Comparison of ENCODE assay signal across 8 cellular contexts in genomic region chr16:70018254-70018653, GRCh38.
DNase-seq lines count a peak whose midpoint lies in the region; ATAC-seq, FAIRE-seq and TF ChIP-seq lines count a peak whose summit lies in the region.

No MANE protein-coding gene starts in this region.

- H2BK15ac ChIP-seq in mesenchymal stem cell (ENCODE audit: low read depth, poor library complexity, severe bottlenecking), result no peak overlapping the region

- peak; percentile 66 to 70 for TF ChIP-seq CTCF in Caco-2 (IDR thresholded peaks at IDR 0.05; ENCODE audit: insufficient read depth in 1 of 2, low read depth in 1 of 2, low read length in 1 of 2, severe bottlenecking in 1 of 2, unreplicated experiment in 1 of 2)
- peak; percentile 28 for TF ChIP-seq CTCF in astrocyte of the spinal cord (IDR thresholded peaks at IDR 0.05; ENCODE audit: low read depth, low read length)

- no TSS peak for BruUV-seq in Caco-2 (replicated peaks; lab: Mats Ljungman, UMichigan)

- DNase-seq in Caco-2, result peak; percentile 79 to 83
- peak; percentile 2 for DNase-seq in H54 (ENCODE audit: insufficient read length, low spot score)
- peak; percentile 33 to 34 for DNase-seq in SHP77 (lab: John Stamatoyannopoulos, UW)
- no peak for DNase-seq in astrocyte of the spinal cord (ENCODE audit: low read depth, low spot score)
- peak; percentile 28 for DNase-seq in mesenchymal stem cell
- DNase-seq in epidermal melanocyte (ENCODE audit: insufficient read length, low spot score), result no peak

- H2BK12ac ChIP-seq in mesenchymal stem cell (ENCODE audit: low read length in 2 of 2), result no peak overlapping the region

- H3K9me3 Mint-ChIP-seq in Caco-2 (ENCODE audit: unreplicated experiment), result no peaks in the 10 kb centered on the region

- no peak overlapping the region for H2BK120ac ChIP-seq in mesenchymal stem cell (ENCODE audit: low read depth, low read length)

- no peak overlapping the region for H3K18ac ChIP-seq in mesenchymal stem cell (ENCODE audit: low read depth in 1 of 2, low read length in 2 of 2)

- no peak overlapping the region for H4K8ac ChIP-seq in mesenchymal stem cell (ENCODE audit: low read length)

- no peak overlapping the region for H3K4me3 Mint-ChIP-seq in Caco-2 (ENCODE audit: unreplicated experiment)

- H3K14ac ChIP-seq in mesenchymal stem cell (ENCODE audit: low read length in 2 of 2), result no peak overlapping the region

- H3K23ac ChIP-seq in mesenchymal stem cell (ENCODE audit: low read length in 2 of 2), result no peak overlapping the region

- POLR2A ChIA-PET in Caco-2 (lab: Charles Lee), result no interaction called here

- no peak overlapping the region for H2AFZ ChIP-seq in mesenchymal stem cell (ENCODE audit: low read depth, low read length)

- no peak overlapping the region for H3K9ac ChIP-seq in mesenchymal stem cell (ENCODE audit: low read length)

- H3K36me3 ChIP-seq in Caco-2 (ENCODE audit: control insufficient read depth, insufficient read depth, low read length), result peaks cover 1% of the 10 kb centered on the region; the same call in 1 of the 2 replicates
- peaks cover 26 to 42% of the 10 kb centered on the region in 2 experiments for H3K36me3 ChIP-seq in mesenchymal stem cell (ENCODE audit: control insufficient read depth in 1 of 2, insufficient read depth in 2 of 2, low read depth in 1 of 2, low read length in 2 of 2)

- FAIRE-seq in H54 (lab: Jason Lieb, UNC), result no peak

- no peak overlapping the region for H3K4me3 ChIP-seq in Caco-2 (ENCODE audit: low read depth, low read length)
- H3K4me3 ChIP-seq in astrocyte of the spinal cord (ENCODE audit: low read depth, low read length), result no peak overlapping the region
- no peak overlapping the region for H3K4me3 ChIP-seq in mesenchymal stem cell (ENCODE audit: insufficient read depth in 1 of 2, low read depth in 1 of 2, low read length in 2 of 2)

- in situ Hi-C loops in astrocyte of the spinal cord (cut with HindIII; ENCODE audit: low sequenced_read_pairs), result no loop called here

- CTCF ChIA-PET in Caco-2 (lab: Charles Lee), result interaction anchor here (0.6 kb wide), 1 partner anchor 547 kb away, joined by 3 read pairs; no protein-coding TSS in a partner anchor

- no peak overlapping the region for H3K27ac ChIP-seq in mesenchymal stem cell (ENCODE audit: low read length, poor library complexity, severe bottlenecking)

- H3K79me1 ChIP-seq in mesenchymal stem cell (replicated peaks; ENCODE audit: low read length, poor library complexity, severe bottlenecking), result peaks cover 6% of the 10 kb centered on the region

- no peak overlapping the region for H4K91ac ChIP-seq in mesenchymal stem cell (ENCODE audit: low read length)

- ATAC-seq in HG02885 (IDR thresholded peaks at IDR 0.05; ENCODE audit: poor library complexity, unreplicated experiment), result no peak
- ATAC-seq in HG02623 (IDR thresholded peaks at IDR 0.05; ENCODE audit: unreplicated experiment), result no peak

- H3K27me3 ChIP-seq in Caco-2 (replicated peaks; ENCODE audit: control insufficient read depth, insufficient read depth, low read length) (no peaks in the 10 kb centered on the region), mesenchymal stem cell (ENCODE audit: control insufficient read depth in 1 of 2, insufficient read depth in 1 of 2, low read length in 2 of 2) (no peaks in the 10 kb centered on the region)

- H3K27me3 Mint-ChIP-seq in Caco-2 (ENCODE audit: insufficient read depth, unreplicated experiment), result no peaks in the 10 kb centered on the region

- no peak overlapping the region for H3K27ac Mint-ChIP-seq in Caco-2 (ENCODE audit: unreplicated experiment)

- H3K9me3 ChIP-seq in Caco-2, result no peaks in the 10 kb centered on the region
- H3K9me3 ChIP-seq in mesenchymal stem cell (ENCODE audit: control insufficient read depth, low read length), result no peaks in the 10 kb centered on the region

- H3K4me1 Mint-ChIP-seq in Caco-2 (ENCODE audit: low read depth, unreplicated experiment), result no peaks in the 10 kb centered on the region

- no peak overlapping the region for H3K4ac ChIP-seq in mesenchymal stem cell (ENCODE audit: low read depth in 1 of 2, low read length in 2 of 2)

- H2AK5ac ChIP-seq in mesenchymal stem cell (ENCODE audit: low read length, severe bottlenecking), result no peak overlapping the region

- no peak overlapping the region for H2BK5ac ChIP-seq in mesenchymal stem cell (ENCODE audit: low read depth, low read length, poor library complexity, severe bottlenecking)

- no peak overlapping the region for H3K4me2 ChIP-seq in mesenchymal stem cell (ENCODE audit: low read length, poor library complexity, severe bottlenecking)

- H3K4me1 ChIP-seq in Caco-2 (no peaks in the 10 kb centered on the region), mesenchymal stem cell (ENCODE audit: control insufficient read depth, insufficient read depth, low read depth, low read length) (peaks cover 1% of the 10 kb centered on the region)

- H3K36me3 Mint-ChIP-seq in Caco-2 (ENCODE audit: insufficient read depth, unreplicated experiment), result peaks cover 90% of the 10 kb centered on the region

- intact Hi-C loops in Caco-2 (cut with micrococcal nuclease; ENCODE audit: unreplicated experiment), result no loop called here

- WGBS in mesenchymal stem cell, result 84% methylated on average over 6 of the region's 6 CpGs

- no peak for TF ChIP-seq POLR2A in H54 (IDR thresholded peaks at IDR 0.05; ENCODE audit: low read depth, low read length)

Comparison
In these comparisons a context has a peak if more than half of its experiments do, and no peak if none do; other contexts are left out.
1. DNase-seq: peak in Caco-2 (2 of 2), H54 (single experiment), SHP77 (2 of 2) and mesenchymal stem cell (single experiment); none in astrocyte of the spinal cord (single experiment) and epidermal melanocyte (single experiment).